In genomic region chr15:25438601-25439455, GRCh38 we compare ENCODE assay signal across 8 cellular contexts. TPM values are rescaled to one million over a fixed set of nuclear protein-coding genes. Genes with fewer than 3 reads are reported as not detected.
A peak's percentile ranks its signal among the peaks of the same experiment; 100 is the strongest.
DNase-seq lines count a peak whose midpoint lies in the region; ATAC-seq and TF ChIP-seq lines count a peak whose summit lies in the region.

Gene UBE3A, minus strand, starts transcription at chr15:25439024. Its CDS starts 29,917 bp downstream, at chr15:25409107.

- H3K36me3 ChIP-seq in prostate gland, result no peaks in the 10 kb centered on the region

- DNase-seq in NCI-H146 treated with DMSO at 0.1 percent for 48 hours (lab: John Stamatoyannopoulos, UW; ENCODE audit: unreplicated experiment) (peak; percentile 57), T-helper 2 cell (peak; percentile 73 to 96 (median 80)), left ventricle myocardium superior (peak; percentile 96), prostate gland (ENCODE audit: low spot score) (peak; percentile 87), ureter (ENCODE audit: low spot score) (peak; percentile 91)

- TF ChIP-seq POLR2A in prostate gland (IDR thresholded peaks at IDR 0.05), result peak; percentile 68

- peak within 1 kb of the TSS; percentile 93 to 100 for H3K4me3 ChIP-seq in prostate gland

- H3K4me1 ChIP-seq in prostate gland (replicated peaks), result no peaks in the 10 kb centered on the region

- under 1% methylated on average over 80 of the region's 99 CpGs for WGBS in prostate gland

- H3K27me3 ChIP-seq in prostate gland (replicated peaks; ENCODE audit: insufficient read depth), result no peaks in the 10 kb centered on the region

- ATAC-seq in GM18499 (IDR thresholded peaks at IDR 0.05; ENCODE audit: insufficient read depth, unreplicated experiment), result peak; percentile 52
- ATAC-seq in HG02884 (IDR thresholded peaks at IDR 0.05; ENCODE audit: unreplicated experiment), result peak; percentile 82
- ATAC-seq in left ventricle myocardium superior, result peak; percentile 99

- peak within 1 kb of the TSS; percentile 88 for H3K27ac ChIP-seq in angular gyrus (ENCODE audit: low read depth, low read length)
- peak within 1 kb of the TSS; percentile 95 to 99 for H3K27ac ChIP-seq in prostate gland

- TF ChIP-seq CTCF in prostate gland (IDR thresholded peaks at IDR 0.05), result peak in 3 of 4 experiments; percentile 16 to 53 (median 36)

- intact Hi-C loops in left ventricle myocardium superior (cut with micrococcal nuclease) (loop anchor here (5.0 kb wide), 1 partner anchor 102 kb away; no protein-coding TSS in a partner anchor), prostate gland (cut with DNase I) (loop anchor here (5.0 to 10.0 kb wide), 3 partner anchors 92 to 482 kb away; no protein-coding TSS in a partner anchor)

- H3K9me3 ChIP-seq in prostate gland, result no peaks in the 10 kb centered on the region

RNA-seq across cellular contexts. Expression of gene UBE3A, which starts in this region (rescaled TPM):
- total RNA-seq in left ventricle myocardium superior (103 TPM), prostate gland (10 to 100 TPM; 61.1 to 79.8 TPM), ureter (123 TPM)

Comparison
In these comparisons a context has a peak if more than half of its experiments do, and no peak if none do; other contexts are left out.
1. Peak in every context shown above with its lines: DNase-seq, ATAC-seq, H3K4me3 ChIP-seq and H3K27ac ChIP-seq.